In genomic region chr10:100481462-100482081, GRCh38 we compare ENCODE assay signal across 1 cellular context.
TF ChIP-seq lines count a peak whose summit lies in the region.

No MANE protein-coding gene starts in this region.

TF ChIP-seq in HepG2, 621 proteins besides CTCF, POLR2A, EP300 and RAD21 (continued from another document):
- TF ChIP-seq TFDP1 (CRISPR knock-in tag; IDR thresholded peaks at IDR 0.05; ENCODE audit: borderline replicate concordance) (peak; percentile 13; the same call in 1 of the 2 replicates), ZBTB34 (CRISPR knock-in tag; IDR thresholded peaks at IDR 0.05) (no peak), ZBTB14 (CRISPR knock-in tag; IDR thresholded peaks at IDR 0.05) (no peak), NCOA5 (CRISPR knock-in tag; IDR thresholded peaks at IDR 0.05) (no peak), ZNF230 (CRISPR knock-in tag; IDR thresholded peaks at IDR 0.05) (no peak), ZBTB42 (CRISPR knock-in tag; IDR thresholded peaks at IDR 0.05) (no peak), ZNF281 (CRISPR knock-in tag; IDR thresholded peaks at IDR 0.05; ENCODE audit: borderline replicate concordance) (no peak), PHB2 (IDR thresholded peaks at IDR 0.05; ENCODE audit: partially characterized antibody) (no peak), YY1 (IDR thresholded peaks at IDR 0.05; ENCODE audit: insufficient read depth, insufficient replicate concordance, low read depth, low read length) (no peak), WIZ (CRISPR knock-in tag; IDR thresholded peaks at IDR 0.05) (no peak), ZNF556 (CRISPR knock-in tag; IDR thresholded peaks at IDR 0.05; ENCODE audit: borderline replicate concordance) (no peak), HNRNPUL1 (IDR thresholded peaks at IDR 0.05; ENCODE audit: low read depth, low read length) (no peak), ZNF605 (CRISPR knock-in tag; IDR thresholded peaks at IDR 0.05) (0 out of 2 replicates have a peak, but pooled peaks have one; percentile 28), RXRA (CRISPR knock-in tag; IDR thresholded peaks at IDR 0.05) (no peak), SMC3 (IDR thresholded peaks at IDR 0.05; ENCODE audit: low read length) (no peak), BRCA1 (CRISPR knock-in tag; IDR thresholded peaks at IDR 0.05) (no peak), ZFP36 (IDR thresholded peaks at IDR 0.05; ENCODE audit: borderline replicate concordance, low read depth, low read length, partially characterized antibody) (no peak), SUZ12 (IDR thresholded peaks at IDR 0.05; ENCODE audit: low read depth, low read length) (no peak), SOX13 (IDR thresholded peaks at IDR 0.05) (no peak), SOX13 (CRISPR knock-in tag; conservative IDR thresholded peaks at IDR 0.05 in 1 of 2, IDR thresholded peaks at IDR 0.05 in 1 of 2) (no peak), MEIS1 (CRISPR knock-in tag; IDR thresholded peaks at IDR 0.05; ENCODE audit: borderline replicate concordance) (0 out of 2 replicates have a peak, but pooled peaks have one; percentile 2), ZBTB40 (IDR thresholded peaks at IDR 0.05) (no peak), ZBTB40 (CRISPR knock-in tag; IDR thresholded peaks at IDR 0.05) (no peak), ZNF512 (CRISPR knock-in tag; IDR thresholded peaks at IDR 0.05) (no peak), SP1 (IDR thresholded peaks at IDR 0.05) (no peak), SP1 (CRISPR knock-in tag; IDR thresholded peaks at IDR 0.05) (0 out of 2 replicates have a peak, but pooled peaks have one; percentile 49), ZMYM2 (CRISPR knock-in tag; IDR thresholded peaks at IDR 0.05) (no peak), KDM3A (CRISPR knock-in tag; IDR thresholded peaks at IDR 0.05; ENCODE audit: low read depth) (no peak), FIP1L1 (IDR thresholded peaks at IDR 0.05; ENCODE audit: borderline replicate concordance, insufficient read depth, low read depth, low read length) (no peak), ZNF609 (CRISPR knock-in tag; IDR thresholded peaks at IDR 0.05; ENCODE audit: borderline replicate concordance) (no peak), THYN1 (CRISPR knock-in tag; IDR thresholded peaks at IDR 0.05; ENCODE audit: borderline replicate concordance, low read depth) (no peak), RAD51 (IDR thresholded peaks at IDR 0.05; ENCODE audit: borderline replicate concordance) (no peak)
